ENCODE assay signal across 25 cellular contexts in genomic region chr3:111952866-111953450, GRCh38. TPM values are rescaled to one million over a fixed set of nuclear protein-coding genes. Genes with fewer than 3 reads are reported as not detected.
A peak's percentile ranks its signal among the peaks of the same experiment; 100 is the strongest.
DNase-seq lines count a peak whose midpoint lies in the region; ATAC-seq and TF ChIP-seq lines count a peak whose summit lies in the region.
"Had no signal": no experiment of that assay in that cellular context is flagged by ENCODE, and none has a peak within 500 bp of the region (broad histone marks: within the 10 kb centered on the region; RNA-seq: fewer than 3 reads in every experiment).

No MANE protein-coding gene starts in this region.

- no peak for TF ChIP-seq POLR2A in gastroesophageal sphincter (IDR thresholded peaks at IDR 0.05)

- H3K9me3 ChIP-seq in left ventricle myocardium inferior (replicated peaks): no peaks in the 10 kb centered on the region
- H3K9me3 ChIP-seq in trophoblast cell (ENCODE audit: insufficient read depth, low read depth, low read length): no peaks in the 10 kb centered on the region
- no peaks in the 10 kb centered on the region for H3K9me3 ChIP-seq in gastroesophageal sphincter
- H3K9me3 ChIP-seq: A549; BE2C; BLaER1 treated with 17β-estradiol and CSF1 and Interleukin-3, amounts not matched to agents 10 nM and 100 nM had no signal

- H3K18ac ChIP-seq in trophoblast cell (ENCODE audit: low read length): no peak overlapping the region

- H2BK120ac ChIP-seq in trophoblast cell (ENCODE audit: insufficient read depth, low read length, poor library complexity): no peak overlapping the region

- no CpG with 5 or more reads among the region's 6 CpGs for WGBS in trophoblast cell (ENCODE audit: extremely low coverage, insufficient coverage, insufficient read length)
- WGBS in gastroesophageal sphincter (ENCODE audit: low coverage in 1 of 2), 2 donors: 91 to 93% methylated on average over 4 to 6 of the region's 6 CpGs

- intact Hi-C loops in left cardiac atrium (cut with DNase I) (no loop called here), left ventricle myocardium inferior (cut with micrococcal nuclease) (no loop called here)

- no peak overlapping the region for H4K12ac ChIP-seq in trophoblast cell (ENCODE audit: low read depth, low read length)

- H3K27ac ChIP-seq in left ventricle myocardium inferior (replicated peaks) (no peak overlapping the region), trophoblast cell (ENCODE audit: low read depth, low read length) (no peak overlapping the region), gastroesophageal sphincter (no peak overlapping the region)
- H3K27ac ChIP-seq: A549; BLaER1 treated with 17β-estradiol and CSF1 and Interleukin-3, amounts not matched to agents 10 nM and 100 nM had no signal

- H3K27me3 ChIP-seq in left ventricle myocardium inferior (ENCODE audit: low read depth) (no peaks in the 10 kb centered on the region), trophoblast cell (ENCODE audit: insufficient read depth, low read length) (no peaks in the 10 kb centered on the region), gastroesophageal sphincter (no peaks in the 10 kb centered on the region)
- H3K27me3 ChIP-seq: BLaER1 treated with 17β-estradiol and CSF1 and Interleukin-3, amounts not matched to agents 10 nM and 100 nM had no signal

- H3K4me1 ChIP-seq in left ventricle myocardium inferior: peaks cover 50% of the 10 kb centered on the region
- no peaks in the 10 kb centered on the region for H3K4me1 ChIP-seq in trophoblast cell (ENCODE audit: control insufficient read depth in 1 of 2, insufficient read depth in 2 of 2, low read length in 2 of 2)
- no peaks in the 10 kb centered on the region for H3K4me1 ChIP-seq in gastroesophageal sphincter
- H3K4me1 ChIP-seq: A549; BE2C; BLaER1 treated with 17β-estradiol and CSF1 and Interleukin-3, amounts not matched to agents 10 nM and 100 nM had no signal

- H4K8ac ChIP-seq in trophoblast cell (ENCODE audit: low read depth, low read length): no peak overlapping the region

- H3K23ac ChIP-seq in trophoblast cell (ENCODE audit: low read length): no peak overlapping the region

- ATAC-seq in left cardiac atrium (peak; percentile 44 to 51), gastroesophageal sphincter (no peak), GM21576 (IDR thresholded peaks at IDR 0.05; ENCODE audit: unreplicated experiment) (no peak)
- ATAC-seq: A549, GM23338 had no signal

- H2AFZ ChIP-seq in trophoblast cell (ENCODE audit: insufficient read depth, low read length, poor library complexity): no peak overlapping the region
- H2AFZ ChIP-seq: GM23338 had no signal

- H2BK5ac ChIP-seq in trophoblast cell (ENCODE audit: low read depth, low read length, poor library complexity): no peak overlapping the region

- H3K4me3 ChIP-seq in left ventricle myocardium inferior: no peak overlapping the region
- no peak overlapping the region for H3K4me3 ChIP-seq in trophoblast cell (ENCODE audit: low read depth, low read length)
- no peak overlapping the region for H3K4me3 ChIP-seq in gastroesophageal sphincter
- H3K4me3 ChIP-seq: A549; BLaER1 treated with 17β-estradiol and CSF1 and Interleukin-3, amounts not matched to agents 10 nM and 100 nM; GM23338 had no signal

- TF ChIP-seq EP300 in gastroesophageal sphincter (IDR thresholded peaks at IDR 0.05): no peak

- no peak overlapping the region for H3K4ac ChIP-seq in trophoblast cell (ENCODE audit: low read depth, low read length)

- no peak overlapping the region for H3K14ac ChIP-seq in trophoblast cell (ENCODE audit: low read length)

- H3K9ac ChIP-seq in trophoblast cell (ENCODE audit: low read length): no peak overlapping the region
- H3K9ac ChIP-seq: BLaER1 treated with 17β-estradiol and CSF1 and Interleukin-3, amounts not matched to agents 10 nM and 100 nM had no signal

- H4K91ac ChIP-seq in trophoblast cell (ENCODE audit: low read depth, low read length): no peak overlapping the region

- no peak for TF ChIP-seq CTCF in left ventricle myocardium inferior (IDR thresholded peaks at IDR 0.05; ENCODE audit: borderline replicate concordance)
- no peak for TF ChIP-seq CTCF in gastroesophageal sphincter (IDR thresholded peaks at IDR 0.05)

- no peak for DNase-seq in left cardiac atrium
- no peak for DNase-seq in left ventricle myocardium inferior
- peak; percentile 74 for DNase-seq in amniotic epithelial cell (ENCODE audit: low read depth)
- peak; percentile 86 to 88 for DNase-seq in trophoblast cell
- no peak for DNase-seq in foreskin melanocyte
- DNase-seq: 8988T; ACHN; AML-193; BE2C; CD4-positive, alpha-beta T cell; CD8-positive, alpha-beta memory T cell; DMS 273 treated with DMSO at 0.1 percent for 48 hours; DMS79; EL; GF-D8; H9; HFFc6 had no signal

- H2BK12ac ChIP-seq in trophoblast cell (ENCODE audit: low read length): no peak overlapping the region

- H3K4me2 ChIP-seq in trophoblast cell (ENCODE audit: low read length): no peak overlapping the region
- H3K4me2 ChIP-seq: A549; BLaER1 treated with 17β-estradiol and CSF1 and Interleukin-3, amounts not matched to agents 10 nM and 100 nM; GM23338 had no signal

- no peaks in the 10 kb centered on the region for H3K79me2 ChIP-seq in trophoblast cell (ENCODE audit: control insufficient read depth, insufficient read depth, low read length, poor library complexity)

- peaks cover 78% of the 10 kb centered on the region for H3K36me3 ChIP-seq in left ventricle myocardium inferior
- peaks cover 9 to 22% of the 10 kb centered on the region in 2 experiments for H3K36me3 ChIP-seq in trophoblast cell (ENCODE audit: control insufficient read depth in 1 of 2, insufficient read depth in 2 of 2, low read length in 2 of 2)
- H3K36me3 ChIP-seq in gastroesophageal sphincter: peaks cover 0 to 57% of the 10 kb centered on the region in 2 donors
- H3K36me3 ChIP-seq: BE2C had no signal

- H3K79me1 ChIP-seq in trophoblast cell (ENCODE audit: low read length): no peaks in the 10 kb centered on the region

- no peak overlapping the region for H2AK5ac ChIP-seq in trophoblast cell (ENCODE audit: low read length)

RNA-seq across cellular contexts. Expression of gene ABHD10, which starts 25.9 kb away (rescaled TPM):
- total RNA-seq in left cardiac atrium (10 to 100 TPM; 27.6 to 30.9 TPM), left ventricle myocardium inferior (62.7 TPM), gastroesophageal sphincter (10 to 100 TPM; 10.6 to 22.4 (median 17.1) TPM)
- polyA plus RNA-seq in trophoblast cell (2013): 10.6 and 11.7 TPM in 2 replicates

RNA-seq across cellular contexts. Expression of gene TAGLN3, which starts 45.8 kb away (rescaled TPM):
- total RNA-seq in left cardiac atrium: not detected
- total RNA-seq in left ventricle myocardium inferior: 0.74 TPM
- polyA plus RNA-seq in trophoblast cell (2013): 0.10 TPM in 1 of 2 replicates, not detected in the other
- total RNA-seq in gastroesophageal sphincter: 1 to 10 TPM in 3 of 4 donors, not detected in 1; 1.1 to 2.7 (median 1.5) TPM
- total RNA-seq: CD8-positive, alpha-beta memory T cell; G401; H4 had no signal
- polyA plus RNA-seq: A549; CD14-positive monocyte; CD8-positive, alpha-beta memory T cell had no signal

Comparison
In these comparisons a context has a peak if more than half of its experiments do, and no peak if none do; other contexts are left out.
1. ATAC-seq: peak in left cardiac atrium (2 of 2); none in gastroesophageal sphincter (single experiment) and GM21576 (single experiment).
2. DNase-seq: peak in amniotic epithelial cell (single experiment) and trophoblast cell (2 of 2); none in left cardiac atrium (single experiment), left ventricle myocardium inferior (single experiment) and foreskin melanocyte (single experiment).